In the genomic region with DNA sequence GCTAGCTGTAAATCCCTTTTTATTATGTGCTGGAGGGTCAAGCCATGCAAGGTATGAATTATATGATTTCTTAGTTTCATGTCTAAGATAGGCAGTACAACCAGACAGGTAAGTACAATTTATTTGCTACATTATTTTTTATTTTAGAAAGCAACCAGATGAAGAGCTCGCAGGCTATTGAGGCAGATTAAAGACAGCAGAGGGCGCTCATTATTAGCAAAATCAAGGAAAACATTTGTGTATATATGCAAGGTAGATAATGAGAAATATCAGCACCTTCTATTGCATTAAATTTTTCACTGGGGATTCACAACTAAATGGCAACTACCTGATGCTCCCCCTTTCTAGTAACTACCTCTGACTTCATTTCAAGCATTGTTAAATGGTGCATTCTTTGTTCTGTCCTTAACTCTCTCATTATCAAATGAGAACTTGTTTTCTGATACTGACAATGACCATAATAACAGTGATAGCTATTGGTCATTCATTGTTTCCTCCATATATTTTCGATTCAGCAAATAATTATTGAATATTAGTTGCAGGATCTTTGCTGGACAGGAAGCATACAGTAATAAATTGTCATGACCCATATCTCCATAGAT, we compare ENCODE assay signal across 8 cellular contexts. TPM values are rescaled to one million over a fixed set of nuclear protein-coding genes. Genes with fewer than 3 reads are reported as not detected.
DNase-seq lines count a peak whose midpoint lies in the region; ATAC-seq, FAIRE-seq and TF ChIP-seq lines count a peak whose summit lies in the region.

No MANE protein-coding gene starts in this region.

- no peaks in the 10 kb centered on the region for H3K9me2 ChIP-seq in OCI-LY7 (ENCODE audit: insufficient read depth, low read length)

- no peaks in the 10 kb centered on the region for H3K9me3 ChIP-seq in OCI-LY7 (ENCODE audit: low read length)
- H3K9me3 ChIP-seq in esophagus squamous epithelium = no peaks in the 10 kb centered on the region
- no peaks in the 10 kb centered on the region for H3K9me3 ChIP-seq in small intestine (ENCODE audit: control insufficient read depth, low read depth)

- no peaks in the 10 kb centered on the region for H3K4me1 ChIP-seq in OCI-LY7 (ENCODE audit: insufficient read depth, low read length, poor library complexity, severe bottlenecking)
- peaks cover 0 to 18% (median 3%) of the 10 kb centered on the region in 3 donors for H3K4me1 ChIP-seq in esophagus squamous epithelium
- H3K4me1 ChIP-seq in small intestine (ENCODE audit: control insufficient read depth in 2 of 2, insufficient read depth in 1 of 2, low read depth in 1 of 2, low read length in 1 of 2) = no peaks in the 10 kb centered on the region

- in situ Hi-C loops in ACHN (cut with HindIII; ENCODE audit: low pct_ligation_motif_present, low pct_unique_long_range_greater_than_20kb, low sequenced_read_pairs) = no loop called here

- no TSS peak for BruUV-seq in OCI-LY7 (replicated peaks; lab: Mats Ljungman, UMichigan)

- POLR2A ChIA-PET in HEK293T (lab: Yijun Ruan, JAX) = no interaction called here
- POLR2A ChIA-PET in OCI-LY7 (lab: Charles Lee) = no interaction called here

- no peak overlapping the region for H3K27ac ChIP-seq in OCI-LY7 (ENCODE audit: low read depth, low read length, poor library complexity, severe bottlenecking)
- no peak overlapping the region for H3K27ac ChIP-seq in esophagus squamous epithelium
- no peak overlapping the region for H3K27ac ChIP-seq in small intestine (ENCODE audit: low read depth in 1 of 2, low read length in 1 of 2)

- no peak overlapping the region for H3K4me2 ChIP-seq in OCI-LY7 (ENCODE audit: low read length)

- no peaks in the 10 kb centered on the region for H3K36me3 ChIP-seq in OCI-LY7 (ENCODE audit: insufficient read depth, low read length)
- no peaks in the 10 kb centered on the region for H3K36me3 ChIP-seq in esophagus squamous epithelium
- H3K36me3 ChIP-seq in small intestine (ENCODE audit: control insufficient read depth in 2 of 2, insufficient read depth in 2 of 2, low read length in 2 of 2) = no peaks in the 10 kb centered on the region

- no peak overlapping the region for H3K4me3 ChIP-seq in OCI-LY7 (ENCODE audit: low read depth, low read length, poor library complexity, severe bottlenecking)
- H3K4me3 ChIP-seq in esophagus squamous epithelium = no peak overlapping the region
- no peak overlapping the region for H3K4me3 ChIP-seq in small intestine (ENCODE audit: low read depth in 1 of 2, low read length in 2 of 2)

- intact Hi-C loops in OCI-LY7 (cut with micrococcal nuclease; ENCODE audit: unreplicated experiment) = no loop called here
- intact Hi-C loops in esophagus squamous epithelium (cut with DNase I) = loop anchor here (10.0 kb wide), 1 partner anchor 48 kb away; no protein-coding TSS in a partner anchor

- DNase-seq in ACHN (peak; percentile 13), HEK293T (ENCODE audit: extremely low spot score) (peak; percentile 8), OCI-LY7 (ENCODE audit: low spot score) (peak; percentile 20), esophagus squamous epithelium (lab: John Stamatoyannopoulos, UW) (no peak), small intestine (peak; percentile 29)
- no peak for DNase-seq in activated naive CD4-positive, alpha-beta T cell (lab: John Stamatoyannopoulos, UW)

- TF ChIP-seq CTCF in OCI-LY7 (conservative IDR thresholded peaks at IDR 0.05; ENCODE audit: low read length) = peak; percentile 82
- peak in 5 of 6 experiments; percentile 42 to 80 (median 61) for TF ChIP-seq CTCF in esophagus squamous epithelium (IDR thresholded peaks at IDR 0.05)

- 6 to 11% methylated on average over 3 of the region's 3 CpGs for WGBS in esophagus squamous epithelium, 2 donors
- 3 to 11% (median 8%) methylated on average over 3 of the region's 3 CpGs for WGBS in small intestine, 3 donors

- TF ChIP-seq POLR2A in esophagus squamous epithelium (IDR thresholded peaks at IDR 0.05) = no peak

- no peaks in the 10 kb centered on the region for H3K27me3 ChIP-seq in esophagus squamous epithelium
- H3K27me3 ChIP-seq in small intestine (ENCODE audit: control insufficient read depth in 2 of 2, insufficient read depth in 2 of 2, low read length in 2 of 2) = no peaks in the 10 kb centered on the region

- H4K20me1 ChIP-seq in OCI-LY7 (ENCODE audit: insufficient read depth, low read length) = no peaks in the 10 kb centered on the region

- H3K79me2 ChIP-seq in OCI-LY7 (ENCODE audit: insufficient read depth, low read depth, low read length) = no peaks in the 10 kb centered on the region

- ATAC-seq in HG03025 (IDR thresholded peaks at IDR 0.05; ENCODE audit: low FRiP score, unreplicated experiment) (no peak), HG03280 (IDR thresholded peaks at IDR 0.05; ENCODE audit: unreplicated experiment) (no peak)

- FAIRE-seq in small intestine (lab: Jason Lieb, UNC) = no peak

- no peak overlapping the region for H2AFZ ChIP-seq in OCI-LY7 (ENCODE audit: low read length)

- CTCF ChIA-PET in HEK293T (lab: Yijun Ruan, JAX) = interaction anchor here (0.7 to 1.4 kb wide), 2 partner anchors 45 to 843 kb away, joined by 3 read pairs; no protein-coding TSS in a partner anchor
- CTCF ChIA-PET in OCI-LY7 (lab: Charles Lee; ENCODE audit: unreplicated experiment) = no interaction called here

TF ChIP-seq in HEK293T, 16 proteins besides CTCF, POLR2A, EP300 and RAD21:
- TF ChIP-seq SUZ12 (IDR thresholded peaks at IDR 0.05) (no peak), ZNF384 (IDR thresholded peaks at IDR 0.05) (no peak), NFRKB (IDR thresholded peaks at IDR 0.05) (no peak), FOXM1 (IDR thresholded peaks at IDR 0.05; ENCODE audit: borderline replicate concordance) (no peak), FOXK2 (IDR thresholded peaks at IDR 0.05) (no peak)

RNA-seq across cellular contexts. Expression of a gene that starts 8.6 kb away (rescaled TPM):
- not detected in 2 replicates for total RNA-seq in OCI-LY7 (2014; rRNA removed; shearing (Covaris generic))
- total RNA-seq in OCI-LY7 (2022) (not detected in 2 replicates), esophagus squamous epithelium (not detected)
- 1 to 10 TPM in 1 of 3 donors, not detected in 2; 4.5 TPM for polyA plus RNA-seq in small intestine

RNA-seq across cellular contexts. Expression of a gene that starts 19.2 kb away (rescaled TPM):
- not detected in 2 replicates for total RNA-seq in OCI-LY7 (2014; rRNA removed; shearing (Covaris generic))
- total RNA-seq in OCI-LY7 (2022) = not detected in 2 replicates
- total RNA-seq in esophagus squamous epithelium = not detected
- not detected for polyA plus RNA-seq in small intestine

RNA-seq across cellular contexts. Expression of a gene that starts 55.7 kb away (rescaled TPM):
- not detected in 2 replicates for total RNA-seq in OCI-LY7 (2014; rRNA removed; shearing (Covaris generic))
- not detected in 2 replicates for total RNA-seq in OCI-LY7 (2022)
- not detected for total RNA-seq in esophagus squamous epithelium
- 1,000 to 10,000 TPM in 2 of 3 donors, 100 to 1,000 TPM in 1; 474 to 1,597 (median 1,188) TPM for polyA plus RNA-seq in small intestine

Comparison
In these comparisons a context has a peak if more than half of its experiments do, and no peak if none do; other contexts are left out.
1. DNase-seq: peak in ACHN (single experiment), HEK293T (single experiment), OCI-LY7 (single experiment) and small intestine (single experiment); none in esophagus squamous epithelium (single experiment) and activated naive CD4-positive, alpha-beta T cell (0 of 4).